ENCODE assay signal across 34 cellular contexts in genomic region chr9:128800061-128800460, GRCh38.
"Had no signal": no experiment of that assay in that cellular context is flagged by ENCODE, and none has a peak within 500 bp of the region (broad histone marks: within the 10 kb centered on the region; RNA-seq: fewer than 3 reads in every experiment).

No MANE protein-coding gene starts in this region.

- H3K27ac Mint-ChIP-seq: activated B cell treated with CpG ODN at 0.5 μM for 24 hours; activated CD4-positive, alpha-beta memory T cell treated with anti-CD3 and anti-CD28 coated beads for 36 hours; activated CD4-positive, alpha-beta T cell treated with anti-CD3 and anti-CD28 coated beads, Interleukin-2, amount 10 ng/mL, durations not matched to agents 24 days and 14 days; activated naive CD4-positive, alpha-beta T cell treated with anti-CD3 and anti-CD28 coated beads for 36 hours; activated naive CD8-positive, alpha-beta T cell treated with anti-CD3 and anti-CD28 coated beads for 36 hours; activated T-cell treated with anti-CD3 and anti-CD28 coated beads, Interleukin-2, amount 50 U/mL, for 72 hours; activated T-helper 1 cell treated with anti-CD3 and anti-CD28 coated beads, Interleukin-12 subunit alpha, Interleukin-12 subunit beta, Interleukin-2, Interleukin-4 antibody, amounts not matched to agents 30 ng/mL and 10 ng/mL and 1 ng/mL, durations not matched to agents 14 hours and 24 hours and 36 hours; activated T-helper 17 cell treated with anti-CD3 and anti-CD28 coated beads, Interleukin-2, amount 50 U/mL, for 72 hours; T-helper 1 cell treated with Interleukin-12 subunit alpha and Interleukin-12 subunit beta and Interleukin-4 antibody, amounts not matched to agents 30 μg/mL and 1 μg/mL, for 36 hours; T-helper 2 cell treated with Interferon-gamma antibody and Interleukin-4, amounts not matched to agents 5 μg/mL and 100 μg/mL, for 36 hours had no signal

- H3K4me3 Mint-ChIP-seq: activated B cell treated with CpG ODN at 0.5 μM for 24 hours; activated CD4-positive, alpha-beta memory T cell treated with anti-CD3 and anti-CD28 coated beads for 36 hours; activated CD4-positive, alpha-beta T cell treated with anti-CD3 and anti-CD28 coated beads, Interleukin-2, amount 10 ng/mL, durations not matched to agents 24 days and 14 days; activated CD8-positive, alpha-beta T cell treated with anti-CD3 and anti-CD28 coated beads for 36 hours; activated naive CD4-positive, alpha-beta T cell treated with anti-CD3 and anti-CD28 coated beads for 36 hours; activated naive CD8-positive, alpha-beta T cell treated with anti-CD3 and anti-CD28 coated beads for 36 hours; activated T-cell treated with anti-CD3 and anti-CD28 coated beads, Interleukin-2, amount 50 U/mL, for 72 hours; activated T-helper 1 cell treated with anti-CD3 and anti-CD28 coated beads, Interleukin-12 subunit alpha, Interleukin-12 subunit beta, Interleukin-2, Interleukin-4 antibody, amounts not matched to agents 30 ng/mL and 10 ng/mL and 1 ng/mL, durations not matched to agents 14 hours and 24 hours and 36 hours; activated T-helper 17 cell treated with anti-CD3 and anti-CD28 coated beads, Interleukin-2, amount 50 U/mL, for 72 hours; T-helper 1 cell treated with Interleukin-12 subunit alpha and Interleukin-12 subunit beta and Interleukin-4 antibody, amounts not matched to agents 30 μg/mL and 1 μg/mL, for 36 hours; T-helper 2 cell treated with Interferon-gamma antibody and Interleukin-4, amounts not matched to agents 5 μg/mL and 100 μg/mL, for 36 hours had no signal

- DNase-seq: activated B cell treated with CpG ODN at 0.5 μM for 24 hours; activated CD4-positive, alpha-beta memory T cell treated with anti-CD3 and anti-CD28 coated beads for 36 hours; activated CD4-positive, alpha-beta T cell treated with anti-CD3 and anti-CD28 coated beads for 4 hours; activated CD4-positive, alpha-beta T cell treated with anti-CD3 and anti-CD28 coated beads, Interleukin-2, amount 10 ng/mL, durations not matched to agents 24 days and 14 days; activated CD4-positive, alpha-beta T cell treated with anti-CD3 and anti-CD28 coated beads, Interleukin-2, amount 50 U/mL, for 1 hour; activated CD4-positive, alpha-beta T cell treated with anti-CD3 and anti-CD28 coated beads, Interleukin-2, amount 50 U/mL, for 4 hours; activated CD4-positive, CD25-positive, alpha-beta regulatory T cell treated with anti-CD3 and anti-CD28 coated beads, Interleukin-2, amount 50 U/mL, for 72 hours; activated CD8-positive, alpha-beta memory T cell treated with anti-CD3 and anti-CD28 coated beads, Interleukin-2, amount 50 U/mL, for 4 hours; activated CD8-positive, alpha-beta T cell treated with anti-CD3 and anti-CD28 coated beads for 36 hours; activated effector memory CD4-positive, alpha-beta T cell treated with anti-CD3 and anti-CD28 coated beads, Interleukin-2, amount 50 U/mL, for 16 hours; activated gamma-delta T cell treated with Interleukin-2 at 50 U/mL for 16 hours; activated naive CD4-positive, alpha-beta T cell; activated naive CD4-positive, alpha-beta T cell treated with anti-CD3 and anti-CD28 coated beads for 36 hours; activated naive CD4-positive, alpha-beta T cell treated with anti-CD3 and anti-CD28 coated beads, Interleukin-2, amount 50 U/mL, for 16 hours; activated naive CD8-positive, alpha-beta T cell treated with anti-CD3 and anti-CD28 coated beads for 36 hours; activated T-cell treated with anti-CD3 and anti-CD28 coated beads for 4 hours; activated T-cell treated with anti-CD3 and anti-CD28 coated beads, Interleukin-2, amount 50 U/mL, for 1 hour; activated T-cell treated with anti-CD3 and anti-CD28 coated beads, Interleukin-2, amount 50 U/mL, for 72 hours; adrenal gland; amniotic stem cell; aorta; body of pancreas; brain microvascular endothelial cell; central memory CD4-positive, alpha-beta T cell; T-helper 1 cell; T-helper 2 cell; T-helper 9 cell had no signal

- H3K4me1 ChIP-seq: adrenal gland, body of pancreas, breast epithelium had no signal

- ATAC-seq: activated CD8-positive, alpha-beta T cell treated with anti-CD3 and anti-CD28 coated beads for 36 hours; activated naive CD4-positive, alpha-beta T cell treated with anti-CD3 and anti-CD28 coated beads, Interleukin-2, amount 50 U/mL, for 72 hours; activated T-cell treated with anti-CD3 and anti-CD28 coated beads, Interleukin-2, amount 50 U/mL, for 72 hours; activated T-helper 17 cell treated with anti-CD3 and anti-CD28 coated beads, Interleukin-2, amount 50 U/mL, for 72 hours; body of pancreas had no signal

- H3K36me3 Mint-ChIP-seq: activated naive CD4-positive, alpha-beta T cell treated with anti-CD3 and anti-CD28 coated beads, Interleukin-2, amount 50 U/mL, for 72 hours had no signal

- H3K9me3 ChIP-seq: adrenal gland, body of pancreas, breast epithelium had no signal

- H3K27me3 ChIP-seq: adrenal gland, body of pancreas, brain microvascular endothelial cell, breast epithelium had no signal

- H3K27ac ChIP-seq: adrenal gland, body of pancreas, brain microvascular endothelial cell, breast epithelium, VCaP had no signal

- H3K4me3 ChIP-seq: adrenal gland, body of pancreas, breast epithelium had no signal

- H3K9me3 Mint-ChIP-seq: activated B cell treated with CpG ODN at 0.5 μM for 24 hours; activated CD4-positive, alpha-beta memory T cell treated with anti-CD3 and anti-CD28 coated beads for 36 hours; activated CD4-positive, alpha-beta T cell treated with anti-CD3 and anti-CD28 coated beads, Interleukin-2, amount 10 ng/mL, durations not matched to agents 24 days and 14 days; activated CD8-positive, alpha-beta T cell treated with anti-CD3 and anti-CD28 coated beads for 36 hours; activated naive CD4-positive, alpha-beta T cell treated with anti-CD3 and anti-CD28 coated beads for 36 hours; activated naive CD4-positive, alpha-beta T cell treated with anti-CD3 and anti-CD28 coated beads, Interleukin-2, amount 50 U/mL, for 72 hours; activated naive CD8-positive, alpha-beta T cell treated with anti-CD3 and anti-CD28 coated beads for 36 hours; activated T-cell treated with anti-CD3 and anti-CD28 coated beads, Interleukin-2, amount 50 U/mL, for 72 hours; activated T-helper 1 cell treated with anti-CD3 and anti-CD28 coated beads, Interleukin-12 subunit alpha, Interleukin-12 subunit beta, Interleukin-2, Interleukin-4 antibody, amounts not matched to agents 30 ng/mL and 10 ng/mL and 1 ng/mL, durations not matched to agents 14 hours and 24 hours and 36 hours; activated T-helper 17 cell treated with anti-CD3 and anti-CD28 coated beads, Interleukin-2, amount 50 U/mL, for 72 hours; T-helper 1 cell treated with Interleukin-12 subunit alpha and Interleukin-12 subunit beta and Interleukin-4 antibody, amounts not matched to agents 30 μg/mL and 1 μg/mL, for 36 hours; T-helper 2 cell treated with Interferon-gamma antibody and Interleukin-4, amounts not matched to agents 5 μg/mL and 100 μg/mL, for 36 hours had no signal

- H3K27me3 Mint-ChIP-seq: activated B cell treated with CpG ODN at 0.5 μM for 24 hours; activated CD4-positive, alpha-beta memory T cell treated with anti-CD3 and anti-CD28 coated beads for 36 hours; activated CD4-positive, alpha-beta T cell treated with anti-CD3 and anti-CD28 coated beads, Interleukin-2, amount 10 ng/mL, durations not matched to agents 24 days and 14 days; activated CD8-positive, alpha-beta T cell treated with anti-CD3 and anti-CD28 coated beads for 36 hours; activated naive CD8-positive, alpha-beta T cell treated with anti-CD3 and anti-CD28 coated beads for 36 hours; activated T-helper 17 cell treated with anti-CD3 and anti-CD28 coated beads, Interleukin-2, amount 50 U/mL, for 72 hours had no signal

- H3K4me1 Mint-ChIP-seq: activated B cell treated with CpG ODN at 0.5 μM for 24 hours; activated CD4-positive, alpha-beta T cell treated with anti-CD3 and anti-CD28 coated beads, Interleukin-2, amount 10 ng/mL, durations not matched to agents 24 days and 14 days; activated naive CD8-positive, alpha-beta T cell treated with anti-CD3 and anti-CD28 coated beads for 36 hours; activated T-helper 17 cell treated with anti-CD3 and anti-CD28 coated beads, Interleukin-2, amount 50 U/mL, for 72 hours had no signal
